In the genomic region with DNA sequence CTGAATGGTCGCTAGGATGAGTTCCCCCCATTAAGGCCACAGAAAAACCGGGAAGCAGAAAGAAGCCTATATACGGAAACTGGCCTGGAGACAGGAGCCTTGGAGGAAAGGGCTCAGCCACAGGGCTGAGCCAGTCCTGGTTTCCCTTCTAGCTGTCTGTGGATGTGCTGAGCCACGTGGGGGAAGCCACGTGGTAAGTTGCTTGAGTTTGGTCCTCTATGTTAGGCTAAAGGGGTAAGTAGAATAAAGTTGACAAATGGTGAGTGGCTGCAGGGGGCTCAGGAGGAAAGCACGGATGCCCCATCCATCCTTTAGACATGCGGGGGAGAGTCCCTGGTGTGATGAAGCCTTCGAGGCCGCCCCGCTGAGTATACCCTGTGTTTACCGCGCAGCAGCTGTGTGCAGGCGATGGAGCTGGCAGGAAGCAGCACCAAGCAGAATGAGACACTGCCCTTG, we compare ENCODE assay signal across 35 cellular contexts.
"Had no signal": no experiment of that assay in that cellular context is flagged by ENCODE, and none has a peak within 500 bp of the region (broad histone marks: within the 10 kb centered on the region; RNA-seq: fewer than 3 reads in every experiment).

No MANE protein-coding gene starts in this region.

- FAIRE-seq: bronchial epithelial cell, TTC549 had no signal

- H3K27me3 Mint-ChIP-seq: activated CD4-positive, alpha-beta T cell treated with anti-CD3 and anti-CD28 coated beads for 36 hours; activated CD4-positive, alpha-beta T cell treated with anti-CD3 and anti-CD28 coated beads, Interleukin-2, amount 10 ng/mL, durations not matched to agents 7 days and 5 days; activated naive CD4-positive, alpha-beta T cell treated with anti-CD3 and anti-CD28 coated beads, Interleukin-2, amount 10 ng/mL, durations not matched to agents 7 days and 5 days; activated naive CD8-positive, alpha-beta T cell; activated naive CD8-positive, alpha-beta T cell treated with anti-CD3 and anti-CD28 coated beads, Interleukin-2, amount 50 U/mL, for 24 hours; activated T-cell treated with anti-CD3 and anti-CD28 coated beads, Interleukin-2, amount 50 U/mL, for 24 hours had no signal

- H3K36me3 ChIP-seq: Peyer's patch, SJSA1 had no signal

- H3K27ac Mint-ChIP-seq: activated CD4-positive, alpha-beta T cell treated with anti-CD3 and anti-CD28 coated beads for 36 hours; activated CD4-positive, alpha-beta T cell treated with anti-CD3 and anti-CD28 coated beads, Interleukin-2, amount 10 ng/mL, durations not matched to agents 7 days and 5 days; activated CD8-positive, alpha-beta T cell treated with anti-CD3 and anti-CD28 coated beads, Interleukin-2, amount 10 ng/mL, durations not matched to agents 7 days and 5 days; activated naive CD4-positive, alpha-beta T cell treated with anti-CD3 and anti-CD28 coated beads, Interleukin-2, amount 10 ng/mL, durations not matched to agents 7 days and 5 days; activated naive CD8-positive, alpha-beta T cell; activated naive CD8-positive, alpha-beta T cell treated with anti-CD3 and anti-CD28 coated beads, Interleukin-2, amount 50 U/mL, for 24 hours; activated T-cell treated with anti-CD3 and anti-CD28 coated beads, Interleukin-2, amount 50 U/mL, for 24 hours; activated T-helper 2 cell treated with anti-CD3 and anti-CD28 coated beads, Interferon-gamma antibody, Interleukin-2, Interleukin-4, amounts not matched to agents 10 μg/mL and 5 μg/mL and 100 μg/mL, durations not matched to agents 14 hours and 24 hours and 36 hours; brain; T-helper 1 cell treated with Interleukin-12 subunit alpha and Interleukin-12 subunit beta and Interleukin-4 antibody, amounts not matched to agents 30 μg/mL and 1 μg/mL, for 36 hours; T-helper 2 cell treated with Interferon-gamma antibody and Interleukin-4, amounts not matched to agents 5 μg/mL and 100 μg/mL, for 36 hours had no signal

- H3K9me2 ChIP-seq: SK-N-SH had no signal

- H3K27ac ChIP-seq: Peyer's patch, SJSA1 had no signal

- H3K9me3 Mint-ChIP-seq: activated CD4-positive, alpha-beta T cell treated with anti-CD3 and anti-CD28 coated beads, Interleukin-2, amount 10 ng/mL, durations not matched to agents 7 days and 5 days; activated naive CD4-positive, alpha-beta T cell treated with anti-CD3 and anti-CD28 coated beads, Interleukin-2, amount 10 ng/mL, durations not matched to agents 7 days and 5 days; activated naive CD8-positive, alpha-beta T cell treated with anti-CD3 and anti-CD28 coated beads, Interleukin-2, amount 50 U/mL, for 24 hours; activated T-cell treated with anti-CD3 and anti-CD28 coated beads, Interleukin-2, amount 50 U/mL, for 24 hours; activated T-helper 2 cell treated with anti-CD3 and anti-CD28 coated beads, Interferon-gamma antibody, Interleukin-2, Interleukin-4, amounts not matched to agents 10 μg/mL and 5 μg/mL and 100 μg/mL, durations not matched to agents 14 hours and 24 hours and 36 hours; T-helper 1 cell treated with Interleukin-12 subunit alpha and Interleukin-12 subunit beta and Interleukin-4 antibody, amounts not matched to agents 30 μg/mL and 1 μg/mL, for 36 hours; T-helper 2 cell treated with Interferon-gamma antibody and Interleukin-4, amounts not matched to agents 5 μg/mL and 100 μg/mL, for 36 hours had no signal

- ATAC-seq: activated CD4-positive, alpha-beta T cell treated with anti-CD3 and anti-CD28 coated beads for 36 hours; activated CD4-positive, CD25-positive, alpha-beta regulatory T cell treated with anti-CD3 and anti-CD28 coated beads, Interleukin-2, amount 50 U/mL, for 24 hours; activated CD8-positive, alpha-beta T cell treated with anti-CD3 and anti-CD28 coated beads, Interleukin-2, amount 10 ng/mL, durations not matched to agents 7 days and 5 days; activated naive CD8-positive, alpha-beta T cell treated with anti-CD3 and anti-CD28 coated beads, Interleukin-2, amount 50 U/mL, for 24 hours; PC-3 had no signal

- H3K4me3 ChIP-seq: Peyer's patch, SJSA1 had no signal

- DNase-seq: activated CD4-positive, alpha-beta T cell treated with anti-CD3 and anti-CD28 coated beads for 36 hours; activated CD4-positive, alpha-beta T cell treated with anti-CD3 and anti-CD28 coated beads, Interleukin-2, amount 10 ng/mL, durations not matched to agents 7 days and 5 days; activated CD4-positive, alpha-beta T cell treated with anti-CD3 and anti-CD28 coated beads, Interleukin-2, amount 50 U/mL, for 48 hours; activated CD8-positive, alpha-beta T cell treated with anti-CD3 and anti-CD28 coated beads, Interleukin-2, amount 10 ng/mL, durations not matched to agents 7 days and 5 days; activated naive CD4-positive, alpha-beta T cell treated with anti-CD3 and anti-CD28 coated beads, Interleukin-2, amount 10 ng/mL, durations not matched to agents 7 days and 5 days; activated naive CD8-positive, alpha-beta T cell treated with anti-CD3 and anti-CD28 coated beads, Interleukin-2, amount 50 U/mL, for 24 hours; activated T-cell treated with anti-CD3 and anti-CD28 coated beads, Interleukin-2, amount 50 U/mL, for 24 hours; anterior cingulate cortex; caudate nucleus; cerebellar nuclear complex; Karpas-422; NCI-H1048; NCI-H1105 treated with DMSO at 0.1 percent for 48 hours; NCI-H1436; NCI-H1694; NCI-H1930; NCI-H2081 treated with DMSO at 0.1 percent for 48 hours; NCI-H510A; NCI-H526; NCI-H748 treated with DMSO at 0.1 percent for 48 hours; NK-92 treated with Interleukin-12 subunit alpha and Interleukin-12 subunit beta, amount 100 ng/mL, for 24 hours; PC-3; Peyer's patch; RPMI8226; SHP77 treated with DMSO at 0.1 percent for 48 hours; SK-N-SH had no signal

- H3K4me2 ChIP-seq: SK-N-SH had no signal

- H3K4me3 Mint-ChIP-seq: activated CD4-positive, alpha-beta T cell treated with anti-CD3 and anti-CD28 coated beads for 36 hours; activated CD4-positive, alpha-beta T cell treated with anti-CD3 and anti-CD28 coated beads, Interleukin-2, amount 10 ng/mL, durations not matched to agents 7 days and 5 days; activated CD8-positive, alpha-beta T cell treated with anti-CD3 and anti-CD28 coated beads, Interleukin-2, amount 10 ng/mL, durations not matched to agents 7 days and 5 days; activated naive CD4-positive, alpha-beta T cell treated with anti-CD3 and anti-CD28 coated beads, Interleukin-2, amount 10 ng/mL, durations not matched to agents 7 days and 5 days; activated naive CD8-positive, alpha-beta T cell; activated naive CD8-positive, alpha-beta T cell treated with anti-CD3 and anti-CD28 coated beads, Interleukin-2, amount 50 U/mL, for 24 hours; activated T-cell treated with anti-CD3 and anti-CD28 coated beads, Interleukin-2, amount 50 U/mL, for 24 hours; brain; T-helper 1 cell treated with Interleukin-12 subunit alpha and Interleukin-12 subunit beta and Interleukin-4 antibody, amounts not matched to agents 30 μg/mL and 1 μg/mL, for 36 hours; T-helper 2 cell treated with Interferon-gamma antibody and Interleukin-4, amounts not matched to agents 5 μg/mL and 100 μg/mL, for 36 hours had no signal

- H3K9ac ChIP-seq: SK-N-SH had no signal

- H3K9me3 ChIP-seq: Peyer's patch, SJSA1, SK-N-SH had no signal

- H3K36me3 Mint-ChIP-seq: activated naive CD4-positive, alpha-beta T cell treated with anti-CD3 and anti-CD28 coated beads, Interleukin-2, amount 10 ng/mL, durations not matched to agents 7 days and 5 days; activated naive CD8-positive, alpha-beta T cell; brain had no signal

- H3K27me3 ChIP-seq: Peyer's patch, SJSA1 had no signal
